17 cellular contexts compared by ENCODE assay signal in the genomic region with DNA sequence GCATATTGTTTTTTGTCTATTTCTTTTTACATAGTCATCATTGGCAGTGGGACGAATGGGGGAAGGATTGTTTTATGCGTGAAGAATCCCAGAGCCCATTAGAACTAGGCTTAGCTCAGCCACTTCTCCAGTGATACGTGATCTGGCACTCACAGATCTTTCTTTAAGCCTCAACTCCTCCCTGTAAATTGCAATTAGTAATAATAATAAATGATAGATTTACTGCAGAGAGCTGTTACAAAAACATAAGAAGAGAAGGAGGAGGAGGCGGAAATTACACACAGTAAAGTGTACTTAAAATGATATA.
A peak's percentile ranks its signal among the peaks of the same experiment; 100 is the strongest.
DNase-seq lines count a peak whose midpoint lies in the region; ATAC-seq and TF ChIP-seq lines count a peak whose summit lies in the region.
"Had no signal": no experiment of that assay in that cellular context is flagged by ENCODE, and none has a peak within 500 bp of the region (broad histone marks: within the 10 kb centered on the region; RNA-seq: fewer than 3 reads in every experiment).

No MANE protein-coding gene starts in this region.

- CTCF ChIA-PET in Panc1 (lab: Charles Lee): interaction anchor here (1.1 to 1.3 kb wide), 2 partner anchors 27 to 632 kb away, joined by 3 read pairs; no protein-coding TSS in a partner anchor

- no peak overlapping the region for H3K4me3 Mint-ChIP-seq in activated T-helper 17 cell treated with anti-CD3 and anti-CD28 coated beads, Interleukin-2, amount 50 U/mL, for 72 hours
- H3K4me3 Mint-ChIP-seq: activated T-cell treated with anti-CD3 and anti-CD28 coated beads, Interleukin-2, amount 50 U/mL, for 24 hours; endodermal cell; HFFc6; immature natural killer cell; naive thymus-derived CD8-positive, alpha-beta T cell had no signal

- no TSS peak for BruUV-seq in Panc1 (replicated peaks; lab: Mats Ljungman, UMichigan)

- peaks cover 4% of the 10 kb centered on the region for H3K27me3 Mint-ChIP-seq in activated T-helper 17 cell treated with anti-CD3 and anti-CD28 coated beads, Interleukin-2, amount 50 U/mL, for 72 hours
- H3K27me3 Mint-ChIP-seq: activated T-cell treated with anti-CD3 and anti-CD28 coated beads, Interleukin-2, amount 50 U/mL, for 24 hours; naive thymus-derived CD8-positive, alpha-beta T cell had no signal

- POLR2A ChIA-PET in Panc1 (lab: Charles Lee): no interaction called here

- H3K36me3 ChIP-seq in Panc1 (ENCODE audit: control insufficient read depth, insufficient read depth, low read length): no peaks in the 10 kb centered on the region
- H3K36me3 ChIP-seq: lower lobe of right lung, SJSA1 had no signal

- no peak overlapping the region for H3K27ac Mint-ChIP-seq in activated T-helper 17 cell treated with anti-CD3 and anti-CD28 coated beads, Interleukin-2, amount 50 U/mL, for 72 hours
- H3K27ac Mint-ChIP-seq: activated T-cell treated with anti-CD3 and anti-CD28 coated beads, Interleukin-2, amount 50 U/mL, for 24 hours; endodermal cell; HFFc6; immature natural killer cell; naive thymus-derived CD8-positive, alpha-beta T cell had no signal

- intact Hi-C loops in Panc1 (cut with micrococcal nuclease; ENCODE audit: unreplicated experiment): loop anchor here (1.0 to 10.0 kb wide), 4 partner anchors 715 to 1808 kb away; no protein-coding TSS in a partner anchor

- H3K4me3 ChIP-seq in Panc1 (ENCODE audit: low read depth in 2 of 2, low read length in 2 of 2): no peak overlapping the region
- H3K4me3 ChIP-seq: A549, lower lobe of right lung, SJSA1 had no signal

- H3K4me1 Mint-ChIP-seq in activated T-helper 17 cell treated with anti-CD3 and anti-CD28 coated beads, Interleukin-2, amount 50 U/mL, for 72 hours: no peaks in the 10 kb centered on the region
- H3K4me1 Mint-ChIP-seq: immature natural killer cell; naive thymus-derived CD8-positive, alpha-beta T cell had no signal

- no peaks in the 10 kb centered on the region for H3K27me3 ChIP-seq in Panc1 (ENCODE audit: control insufficient read depth, insufficient read depth, low read length)

- no peak overlapping the region for H3K27ac ChIP-seq in 22Rv1
- no peak overlapping the region for H3K27ac ChIP-seq in Panc1 (ENCODE audit: low read length)
- H3K27ac ChIP-seq: A549, lower lobe of right lung, SJSA1 had no signal

- no peak for DNase-seq in Panc1 (ENCODE audit: low read depth, low spot score)
- no peak for DNase-seq in NCI-H2081 treated with DMSO at 0.1 percent for 48 hours (lab: John Stamatoyannopoulos, UW)
- no peak for DNase-seq in NCI-H2029 treated with DMSO at 0.1 percent for 48 hours (lab: John Stamatoyannopoulos, UW)
- DNase-seq: activated T-cell treated with anti-CD3 and anti-CD28 coated beads, Interleukin-2, amount 50 U/mL, for 24 hours; immature natural killer cell; lower lobe of right lung; naive thymus-derived CD8-positive, alpha-beta T cell; T-helper 9 cell had no signal

- in situ Hi-C loops in Panc1 (cut with HindIII; ENCODE audit: low pct_unique_long_range_greater_than_20kb, low sequenced_read_pairs): no loop called here

- TF ChIP-seq CTCF in 22Rv1 (IDR thresholded peaks at IDR 0.05): peak; percentile 20
- peak; percentile 57 for TF ChIP-seq CTCF in Panc1 (IDR thresholded peaks at IDR 0.05)

- H3K9me3 Mint-ChIP-seq in activated T-helper 17 cell treated with anti-CD3 and anti-CD28 coated beads, Interleukin-2, amount 50 U/mL, for 72 hours: no peaks in the 10 kb centered on the region
- H3K9me3 Mint-ChIP-seq: endodermal cell had no signal

- H3K36me3 Mint-ChIP-seq in activated T-helper 17 cell treated with anti-CD3 and anti-CD28 coated beads, Interleukin-2, amount 50 U/mL, for 72 hours (ENCODE audit: low read depth): no peaks in the 10 kb centered on the region
- H3K36me3 Mint-ChIP-seq: immature natural killer cell; naive thymus-derived CD8-positive, alpha-beta T cell had no signal

- H3K4me1 ChIP-seq in Panc1 (ENCODE audit: control insufficient read depth, insufficient read depth, low read length): no peaks in the 10 kb centered on the region
- H3K4me1 ChIP-seq: A549, lower lobe of right lung, SJSA1 had no signal

- no peaks in the 10 kb centered on the region for H3K9me3 ChIP-seq in Panc1 (ENCODE audit: control insufficient read depth, insufficient read depth, low read depth, low read length)
- H3K9me3 ChIP-seq: A549, lower lobe of right lung, SJSA1 had no signal

- ATAC-seq in GM19035 (IDR thresholded peaks at IDR 0.05; ENCODE audit: unreplicated experiment) (peak; percentile 13), HG02852 (IDR thresholded peaks at IDR 0.05; ENCODE audit: unreplicated experiment) (peak; percentile 23), Panc1 (no peak), HG03196 (IDR thresholded peaks at IDR 0.05; ENCODE audit: unreplicated experiment) (no peak)
- ATAC-seq in activated T-helper 17 cell treated with anti-CD3 and anti-CD28 coated beads, Interleukin-2, amount 50 U/mL, for 72 hours (replicated peaks): no peak
- ATAC-seq: naive thymus-derived CD8-positive, alpha-beta T cell had no signal

Comparison
In these comparisons a context has a peak if more than half of its experiments do, and no peak if none do; other contexts are left out.
1. ATAC-seq: peak in GM19035 (single experiment) and HG02852 (single experiment); none in Panc1 (single experiment), activated T-helper 17 cell treated with anti-CD3 and anti-CD28 coated beads, Interleukin-2, amount 50 U/mL, for 72 hours (single experiment) and HG03196 (single experiment).